8 cellular contexts compared by ENCODE assay signal in the genomic region with DNA sequence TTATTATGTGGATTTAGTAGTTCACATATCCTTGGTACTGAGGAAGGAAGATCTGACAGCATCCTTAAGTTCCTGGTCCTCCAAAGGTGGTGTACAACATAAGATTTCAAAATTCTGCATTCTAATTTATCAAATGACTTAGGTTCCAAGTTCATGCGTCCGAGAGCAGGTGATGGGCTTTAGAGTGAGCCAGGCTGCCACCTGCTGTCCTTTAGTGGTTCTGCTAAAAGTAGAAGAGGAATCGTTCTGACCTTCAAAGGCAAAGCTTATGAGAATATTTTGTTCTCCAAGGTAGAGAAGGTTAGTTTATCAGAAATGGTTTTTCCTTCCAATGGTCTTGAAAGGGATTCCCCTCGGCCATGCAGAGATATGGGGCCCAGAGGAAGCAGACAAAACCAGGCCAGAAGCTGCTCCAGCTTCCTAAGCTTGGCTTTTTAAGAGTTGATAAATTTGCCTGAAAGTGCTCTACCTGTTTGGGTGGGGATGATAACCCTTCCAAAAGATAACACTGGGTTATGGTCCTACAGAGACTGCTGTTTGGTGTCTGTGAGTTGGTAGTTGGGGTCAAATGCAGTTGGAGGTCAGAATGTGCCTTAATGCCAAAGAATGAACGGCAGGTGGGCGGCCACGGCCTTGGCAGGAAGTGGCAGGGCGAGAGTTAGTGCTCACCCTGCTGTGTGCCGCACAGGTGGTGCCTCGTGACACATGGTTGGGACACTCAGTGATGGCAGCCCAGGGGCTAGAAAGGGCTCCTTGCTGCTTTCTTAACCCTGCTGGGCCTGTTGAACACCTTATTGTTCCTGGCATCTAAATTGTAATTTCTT. TPM values are rescaled to one million over a fixed set of nuclear protein-coding genes. Genes with fewer than 3 reads are reported as not detected.
DNase-seq lines count a peak whose midpoint lies in the region; ATAC-seq and TF ChIP-seq lines count a peak whose summit lies in the region.

No MANE protein-coding gene starts in this region.

- H3K27me3 Mint-ChIP-seq in activated CD4-positive, alpha-beta memory T cell treated with anti-CD3 and anti-CD28 coated beads, Interleukin-2, amount 10 ng/mL, durations not matched to agents 7 days and 5 days, result no peaks in the 10 kb centered on the region
- no peaks in the 10 kb centered on the region for H3K27me3 Mint-ChIP-seq in effector memory CD8-positive, alpha-beta T cell

- TF ChIP-seq CTCF in AG09319 (IDR thresholded peaks at IDR 0.05; ENCODE audit: low read depth, low read length), result peak; percentile 79

- H3K9me3 Mint-ChIP-seq in activated CD4-positive, alpha-beta memory T cell treated with anti-CD3 and anti-CD28 coated beads, Interleukin-2, amount 10 ng/mL, durations not matched to agents 7 days and 5 days, result no peaks in the 10 kb centered on the region
- no peaks in the 10 kb centered on the region for H3K9me3 Mint-ChIP-seq in effector memory CD8-positive, alpha-beta T cell

- peaks cover 2% of the 10 kb centered on the region for H3K27me3 ChIP-seq in H7 (ENCODE audit: control insufficient read depth, insufficient read depth, low read length)

- no peak overlapping the region for H3K4me3 Mint-ChIP-seq in activated CD4-positive, alpha-beta memory T cell treated with anti-CD3 and anti-CD28 coated beads, Interleukin-2, amount 10 ng/mL, durations not matched to agents 7 days and 5 days
- H3K4me3 Mint-ChIP-seq in effector memory CD8-positive, alpha-beta T cell, result peak overlapping the region; percentile 18 to 43

- DNase-seq in AG09319 (ENCODE audit: extremely low read depth, low read depth) (no peak), H7 (peak; percentile 77), NCI-H526 treated with DMSO at 0.1 percent for 48 hours (lab: John Stamatoyannopoulos, UW) (peak; percentile 9), midbrain (lab: John Stamatoyannopoulos, UW) (peak; percentile 80)
- peak; percentile 70 for DNase-seq in activated CD4-positive, alpha-beta memory T cell treated with anti-CD3 and anti-CD28 coated beads, Interleukin-2, amount 10 ng/mL, durations not matched to agents 7 days and 5 days
- DNase-seq in effector memory CD8-positive, alpha-beta T cell, result peak; percentile 62 to 70 (median 64)
- DNase-seq in stimulated activated naive CD8-positive, alpha-beta T cell treated with anti-CD3 and anti-CD28 coated beads, Interleukin-15, Interleukin-2, amounts not matched to agents 100 U/mL and 50 U/mL, for 24 hours, result peak; percentile 64

- peaks cover 25% of the 10 kb centered on the region for H3K4me1 Mint-ChIP-seq in activated CD4-positive, alpha-beta memory T cell treated with anti-CD3 and anti-CD28 coated beads, Interleukin-2, amount 10 ng/mL, durations not matched to agents 7 days and 5 days
- H3K4me1 Mint-ChIP-seq in effector memory CD8-positive, alpha-beta T cell (ENCODE audit: low read depth in 2 of 2), result peaks cover 22 to 24% of the 10 kb centered on the region in 2 donors

- POLR2A ChIA-PET in activated CD4-positive, alpha-beta memory T cell treated with anti-CD3 and anti-CD28 coated beads, Interleukin-2, amount 10 ng/mL, durations not matched to agents 7 days and 5 days (lab: Charles Lee), result interaction anchor here (0.9 to 2.6 kb wide), 13 partner anchors 11 to 160 kb away, joined by 3 to 26 read pairs (median 5); no protein-coding TSS in a partner anchor

- peaks cover 4% of the 10 kb centered on the region for H3K36me3 Mint-ChIP-seq in activated CD4-positive, alpha-beta memory T cell treated with anti-CD3 and anti-CD28 coated beads, Interleukin-2, amount 10 ng/mL, durations not matched to agents 7 days and 5 days (ENCODE audit: low read depth)
- peaks cover 3% of the 10 kb centered on the region for H3K36me3 Mint-ChIP-seq in effector memory CD8-positive, alpha-beta T cell (ENCODE audit: insufficient read depth)

- CTCF ChIA-PET in activated CD4-positive, alpha-beta memory T cell treated with anti-CD3 and anti-CD28 coated beads, Interleukin-2, amount 10 ng/mL, durations not matched to agents 7 days and 5 days (lab: Charles Lee), result interaction anchor here (0.6 to 5.8 kb wide), 35 partner anchors 9 to 792 kb away, joined by 3 to 282 read pairs (median 5); partner anchors contain the start of genes ADIPOR2 and DCP1B

- no peaks in the 10 kb centered on the region for H3K36me3 ChIP-seq in H7 (replicated peaks; ENCODE audit: control insufficient read depth, insufficient read depth, low read length)

- peak overlapping the region; percentile 17 for H3K27ac Mint-ChIP-seq in activated CD4-positive, alpha-beta memory T cell treated with anti-CD3 and anti-CD28 coated beads, Interleukin-2, amount 10 ng/mL, durations not matched to agents 7 days and 5 days
- H3K27ac Mint-ChIP-seq in effector memory CD8-positive, alpha-beta T cell, result peak overlapping the region; percentile 28 to 91

- ATAC-seq in effector memory CD8-positive, alpha-beta T cell (replicated peaks), result peak; percentile 47
- ATAC-seq in stimulated activated naive CD8-positive, alpha-beta T cell treated with anti-CD3 and anti-CD28 coated beads, Interleukin-15, Interleukin-2, amounts not matched to agents 100 U/mL and 50 U/mL, for 24 hours, result no peak
- ATAC-seq in HG03432 (IDR thresholded peaks at IDR 0.05; ENCODE audit: unreplicated experiment), result no peak

- H3K4me3 ChIP-seq in H7 (ENCODE audit: insufficient read depth, low read depth, low read length), result no peak overlapping the region

RNA-seq across cellular contexts. Expression of gene LRTM2, which starts 29.0 kb away (rescaled TPM):
- total RNA-seq in H7 (2014; rRNA removed; shearing (Covaris generic)), result 0.42 TPM in 1 of 2 replicates, not detected in the other
- not detected for total RNA-seq in activated CD4-positive, alpha-beta memory T cell treated with anti-CD3 and anti-CD28 coated beads, Interleukin-2, amount 10 ng/mL, durations not matched to agents 7 days and 5 days
